In the genomic region with DNA sequence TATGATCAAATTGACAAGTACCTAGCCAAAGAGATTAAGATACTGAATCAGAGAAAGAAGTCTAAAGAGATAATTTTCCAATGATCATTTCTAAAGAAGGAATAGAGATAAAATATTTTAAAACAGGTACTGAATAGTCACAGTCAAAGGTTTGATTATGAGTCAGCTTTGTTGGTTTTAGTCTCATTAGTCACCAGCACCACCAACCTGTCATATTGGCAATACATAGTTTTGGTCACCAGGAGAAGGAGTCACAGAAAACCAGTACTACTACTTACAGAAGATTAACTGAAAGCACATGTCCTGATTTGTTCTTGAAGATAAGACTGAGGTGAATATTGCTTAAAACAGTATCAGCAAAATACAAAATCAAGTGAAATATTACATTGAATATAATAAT, we compare ENCODE assay signal across 8 cellular contexts. TPM values are rescaled to one million over a fixed set of nuclear protein-coding genes. Genes with fewer than 3 reads are reported as not detected.
DNase-seq lines count a peak whose midpoint lies in the region; ATAC-seq, FAIRE-seq and TF ChIP-seq lines count a peak whose summit lies in the region.

No MANE protein-coding gene starts in this region.

- no peaks in the 10 kb centered on the region for H3K27me3 Mint-ChIP-seq in osteocyte (ENCODE audit: unreplicated experiment)

- H3K36me3 Mint-ChIP-seq in osteocyte (ENCODE audit: unreplicated experiment): no peaks in the 10 kb centered on the region

- H3K27ac Mint-ChIP-seq in osteocyte (ENCODE audit: unreplicated experiment): no peak overlapping the region

- FAIRE-seq in GM18507 (lab: Jason Lieb, UNC): peak; percentile 86

- peak; percentile 95 for ATAC-seq in HG02798 (IDR thresholded peaks at IDR 0.05; ENCODE audit: poor library complexity, unreplicated experiment)
- ATAC-seq in esophagus mucosa: peak; percentile 99

- H3K27ac ChIP-seq in substantia nigra (ENCODE audit: low read depth, low read length, poor library complexity, severe bottlenecking): no peak overlapping the region

- DNase-seq in AG10803 (ENCODE audit: low read depth): peak; percentile 60
- peak; percentile 17 for DNase-seq in GM18507 (ENCODE audit: extremely low spot score, insufficient read length, low read depth)
- peak; percentile 9 for DNase-seq in NCI-H460 (ENCODE audit: extremely low read depth, low read depth)
- no peak for DNase-seq in osteocyte (ENCODE audit: extremely low spot score, unreplicated experiment)
- DNase-seq in midbrain (lab: John Stamatoyannopoulos, UW): no peak
- no peak for DNase-seq in substantia nigra (lab: John Stamatoyannopoulos, UW)

- H3K4me3 ChIP-seq in AG10803 (ENCODE audit: low read length): no peak overlapping the region

- peak; percentile 16 for TF ChIP-seq CTCF in AG10803 (conservative IDR thresholded peaks at IDR 0.05; ENCODE audit: low read length)
- no peak for TF ChIP-seq CTCF in osteocyte (IDR thresholded peaks at IDR 0.05)

- no peaks in the 10 kb centered on the region for H3K9me3 Mint-ChIP-seq in osteocyte (ENCODE audit: unreplicated experiment)

- no peak overlapping the region for H3K4me3 Mint-ChIP-seq in osteocyte (ENCODE audit: unreplicated experiment)

- peaks cover 18% of the 10 kb centered on the region for H3K4me1 Mint-ChIP-seq in osteocyte (ENCODE audit: unreplicated experiment)

RNA-seq across cellular contexts. Expression of a gene that starts 34.6 kb away (rescaled TPM):
- 10.3 and 10.8 TPM in 2 replicates for total RNA-seq in NCI-H460 (2014; rRNA removed; shearing (Covaris generic))
- polyA plus RNA-seq in NCI-H460 (2014; cell fraction: nucleus; rRNA removed): 4.3 TPM in 2 replicates
- 5.0 TPM for total RNA-seq in esophagus mucosa
- total RNA-seq in osteocyte: 51.1 and 54.4 TPM in 2 replicates

Comparison
In these comparisons a context has a peak if more than half of its experiments do, and no peak if none do; other contexts are left out.
1. DNase-seq: peak in AG10803 (single experiment), GM18507 (single experiment) and NCI-H460 (single experiment); none in osteocyte (single experiment), midbrain (single experiment) and substantia nigra (0 of 49).